In genomic region chr2:196119926-196120325, GRCh38 we compare ENCODE assay signal across 26 cellular contexts.
"Had no signal": no experiment of that assay in that cellular context is flagged by ENCODE, and none has a peak within 500 bp of the region (broad histone marks: within the 10 kb centered on the region; RNA-seq: fewer than 3 reads in every experiment).

No MANE protein-coding gene starts in this region.

- FAIRE-seq: HTR-8/SVneo, RCC 7860 had no signal

- H3K27me3 ChIP-seq: MG63, SJSA1 had no signal

- H3K9me2 ChIP-seq: SK-N-SH had no signal

- H3K4me3 ChIP-seq: MG63, SJSA1 had no signal

- H3K36me3 ChIP-seq: MG63, SJSA1 had no signal

- H3K4me2 ChIP-seq: SK-N-SH had no signal

- H3K27ac ChIP-seq: HL-60, SJSA1 had no signal

- DNase-seq: KBM-7, MG63, NCI-H1092, NCI-H1105 treated with DMSO at 0.1 percent for 48 hours, NCI-H1417 treated with DMSO at 0.1 percent for 48 hours, NCI-H146, NCI-H187, NCI-H2029, NCI-H2081 treated with DMSO at 0.1 percent for 48 hours, NCI-H2171, NCI-H226, NCI-H446, NCI-H510A, NCI-H524 treated with DMSO at 0.1 percent for 48 hours, NCI-H69, NCI-H774, Right ventricle myocardium superior, RPMI8226, SIG-M5, SK-N-SH, SW 1271, T-cell had no signal

- H3K9me3 ChIP-seq: MG63, SJSA1, SK-N-SH had no signal

- H3K9ac ChIP-seq: SK-N-SH had no signal
